Comparison of ENCODE assay signal across 33 cellular contexts in the genomic region with DNA sequence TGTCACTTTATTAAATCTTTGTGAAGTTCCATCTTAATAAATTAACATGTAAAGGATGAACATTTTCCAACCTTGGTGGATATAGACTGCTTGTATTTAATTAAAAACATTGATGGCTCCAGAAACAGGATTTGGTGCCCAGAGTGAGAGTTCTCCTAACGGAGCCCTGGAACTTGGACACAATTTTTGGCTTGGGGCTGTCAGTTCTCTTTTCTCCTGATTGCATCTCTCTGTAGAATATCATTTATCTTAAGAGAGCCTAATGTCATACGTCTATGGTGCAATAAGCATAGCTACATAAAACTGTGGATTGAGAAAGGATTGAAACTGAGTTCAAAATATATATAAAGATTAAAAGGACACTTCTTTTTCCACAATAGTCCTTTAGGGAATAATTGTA.
"Had no signal": no experiment of that assay in that cellular context is flagged by ENCODE, and none has a peak within 500 bp of the region (broad histone marks: within the 10 kb centered on the region; RNA-seq: fewer than 3 reads in every experiment).

No MANE protein-coding gene starts in this region.

- ATAC-seq: activated CD8-positive, alpha-beta T cell treated with anti-CD3 and anti-CD28 coated beads for 36 hours; activated naive CD4-positive, alpha-beta T cell treated with anti-CD3 and anti-CD28 coated beads, Interleukin-2, amount 50 U/mL, for 72 hours; activated T-cell treated with anti-CD3 and anti-CD28 coated beads, Interleukin-2, amount 50 U/mL, for 4 hours; activated T-cell treated with anti-CD3 and anti-CD28 coated beads, Interleukin-2, amount 50 U/mL, for 72 hours; activated T-helper 17 cell treated with anti-CD3 and anti-CD28 coated beads, Interleukin-2, amount 50 U/mL, for 72 hours; body of pancreas had no signal

- H3K4me3 ChIP-seq: adrenal gland, body of pancreas, breast epithelium had no signal

- H3K27ac ChIP-seq: adrenal gland, body of pancreas, brain microvascular endothelial cell, breast epithelium, VCaP had no signal

- H3K4me1 ChIP-seq: adrenal gland, body of pancreas, breast epithelium had no signal

- H3K9me3 ChIP-seq: adrenal gland, body of pancreas, breast epithelium had no signal

- H3K27me3 ChIP-seq: adrenal gland, body of pancreas, brain microvascular endothelial cell, breast epithelium had no signal

- H3K36me3 ChIP-seq: adrenal gland, brain microvascular endothelial cell, breast epithelium had no signal

- DNase-seq: activated B cell treated with CpG ODN at 0.5 μM for 24 hours; activated CD4-positive, alpha-beta memory T cell treated with anti-CD3 and anti-CD28 coated beads for 36 hours; activated CD4-positive, alpha-beta T cell treated with anti-CD3 and anti-CD28 coated beads for 4 hours; activated CD4-positive, alpha-beta T cell treated with anti-CD3 and anti-CD28 coated beads, Interleukin-2, amount 10 ng/mL, durations not matched to agents 24 days and 14 days; activated CD4-positive, alpha-beta T cell treated with anti-CD3 and anti-CD28 coated beads, Interleukin-2, amount 50 U/mL, for 1 hour; activated CD4-positive, alpha-beta T cell treated with anti-CD3 and anti-CD28 coated beads, Interleukin-2, amount 50 U/mL, for 4 hours; activated CD4-positive, CD25-positive, alpha-beta regulatory T cell treated with anti-CD3 and anti-CD28 coated beads, Interleukin-2, amount 50 U/mL, for 72 hours; activated CD8-positive, alpha-beta memory T cell treated with anti-CD3 and anti-CD28 coated beads, Interleukin-2, amount 50 U/mL, for 4 hours; activated CD8-positive, alpha-beta T cell treated with anti-CD3 and anti-CD28 coated beads for 36 hours; activated effector memory CD4-positive, alpha-beta T cell treated with anti-CD3 and anti-CD28 coated beads, Interleukin-2, amount 50 U/mL, for 16 hours; activated gamma-delta T cell treated with Interleukin-2 at 50 U/mL for 16 hours; activated naive CD4-positive, alpha-beta T cell; activated naive CD4-positive, alpha-beta T cell treated with anti-CD3 and anti-CD28 coated beads for 36 hours; activated naive CD4-positive, alpha-beta T cell treated with anti-CD3 and anti-CD28 coated beads, Interleukin-2, amount 50 U/mL, for 16 hours; activated naive CD8-positive, alpha-beta T cell treated with anti-CD3 and anti-CD28 coated beads for 36 hours; activated T-cell treated with anti-CD3 and anti-CD28 coated beads for 4 hours; activated T-cell treated with anti-CD3 and anti-CD28 coated beads, Interleukin-2, amount 50 U/mL, for 1 hour; activated T-cell treated with anti-CD3 and anti-CD28 coated beads, Interleukin-2, amount 50 U/mL, for 4 hours; activated T-cell treated with anti-CD3 and anti-CD28 coated beads, Interleukin-2, amount 50 U/mL, for 72 hours; adrenal gland; amniotic stem cell; aorta; body of pancreas; brain microvascular endothelial cell; caudate nucleus; cerebellar nuclear complex; T-helper 1 cell; T-helper 2 cell; T-helper 9 cell had no signal
